In the genomic region with DNA sequence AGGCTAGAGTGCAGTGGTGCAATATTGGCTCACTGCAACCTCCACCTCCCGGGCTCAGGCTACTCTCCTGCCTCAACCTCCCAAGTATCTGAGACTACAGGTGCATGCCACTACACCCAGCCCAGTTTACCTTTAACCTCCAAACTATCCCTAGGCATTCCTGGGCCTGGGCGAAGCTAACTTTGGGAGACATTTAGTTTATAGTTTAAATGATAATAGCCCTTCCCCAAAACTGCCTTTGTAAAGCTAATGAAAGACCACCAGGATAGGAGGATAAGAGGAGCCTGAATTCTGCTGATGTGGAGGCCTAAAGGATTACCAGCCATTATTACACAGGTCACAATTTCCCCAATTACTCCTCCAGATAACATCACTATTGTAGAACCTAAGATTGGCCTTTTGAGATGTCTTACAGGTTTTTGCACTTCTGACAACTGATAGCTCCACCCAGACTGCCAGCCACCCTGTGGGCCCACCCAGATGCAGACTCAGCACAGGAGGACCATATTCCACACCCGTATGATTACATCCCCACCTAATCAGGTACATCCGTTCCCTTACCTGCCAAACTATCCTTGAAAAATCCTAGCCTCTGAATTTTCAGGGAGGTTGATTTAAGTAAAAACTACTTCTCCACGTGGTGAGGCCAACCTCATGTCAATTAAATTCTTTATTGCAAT, we compare ENCODE assay signal across 16 cellular contexts.
DNase-seq lines count a peak whose midpoint lies in the region; ATAC-seq and TF ChIP-seq lines count a peak whose summit lies in the region.
"Had no signal": no experiment of that assay in that cellular context is flagged by ENCODE, and none has a peak within 500 bp of the region (broad histone marks: within the 10 kb centered on the region; RNA-seq: fewer than 3 reads in every experiment).

No MANE protein-coding gene starts in this region.

- H3K27ac Mint-ChIP-seq in GM23338: no peak overlapping the region; the same call in none of the 2 replicates
- no peak overlapping the region for H3K27ac Mint-ChIP-seq in endodermal cell
- no peak overlapping the region for H3K27ac Mint-ChIP-seq in activated T-helper 1 cell treated with anti-CD3 and anti-CD28 coated beads, Interleukin-12 subunit alpha, Interleukin-12 subunit beta, Interleukin-2, Interleukin-4 antibody, amounts not matched to agents 30 ng/mL and 10 ng/mL and 1 ng/mL, durations not matched to agents 14 hours and 24 hours and 36 hours
- H3K27ac Mint-ChIP-seq: B cell; CD8-positive, alpha-beta T cell had no signal

- 47% methylated on average over 5 of the region's 5 CpGs for WGBS in HUES64
- WGBS in endodermal cell (ENCODE audit: insufficient coverage in 1 of 2, insufficient read length in 1 of 2), 2 experiments: 55 to 75% methylated on average over 2 to 4 of the region's 5 CpGs

- no peaks in the 10 kb centered on the region for H3K36me3 Mint-ChIP-seq in GM23338 (ENCODE audit: low read depth)
- H3K36me3 Mint-ChIP-seq in endodermal cell (ENCODE audit: low read depth): no peaks in the 10 kb centered on the region
- no peaks in the 10 kb centered on the region for H3K36me3 Mint-ChIP-seq in activated T-helper 1 cell treated with anti-CD3 and anti-CD28 coated beads, Interleukin-12 subunit alpha, Interleukin-12 subunit beta, Interleukin-2, Interleukin-4 antibody, amounts not matched to agents 30 ng/mL and 10 ng/mL and 1 ng/mL, durations not matched to agents 14 hours and 24 hours and 36 hours (ENCODE audit: low read depth)
- H3K36me3 Mint-ChIP-seq: CD8-positive, alpha-beta T cell had no signal

- H3K9me2 ChIP-seq in GM23338 (ENCODE audit: insufficient read depth): 0 out of 2 replicates have a peak, but pooled peaks cover 4% of the 10 kb centered on the region

- no peak overlapping the region for H3K4me3 ChIP-seq in GM23338
- no peak overlapping the region for H3K4me3 ChIP-seq in HUES64 (ENCODE audit: low read length)
- no peak overlapping the region for H3K4me3 ChIP-seq in endodermal cell (ENCODE audit: low read length)
- H3K4me3 ChIP-seq in osteoblast (ENCODE audit: insufficient read depth, low read length): no peak overlapping the region
- H3K4me3 ChIP-seq: BLaER1 treated with 17β-estradiol and CSF1 and Interleukin-3, amounts not matched to agents 10 nM and 100 nM had no signal

- H4K20me1 ChIP-seq in GM23338 (replicated peaks; ENCODE audit: insufficient read depth): no peaks in the 10 kb centered on the region
- H4K20me1 ChIP-seq in osteoblast (ENCODE audit: insufficient read depth, low read length): no peaks in the 10 kb centered on the region
- H4K20me1 ChIP-seq: BLaER1 treated with 17β-estradiol and CSF1 and Interleukin-3, amounts not matched to agents 10 nM and 100 nM had no signal

- H3K9me3 Mint-ChIP-seq in GM23338 (no peaks in the 10 kb centered on the region), endodermal cell (no peaks in the 10 kb centered on the region)
- H3K9me3 Mint-ChIP-seq in activated T-helper 1 cell treated with anti-CD3 and anti-CD28 coated beads, Interleukin-12 subunit alpha, Interleukin-12 subunit beta, Interleukin-2, Interleukin-4 antibody, amounts not matched to agents 30 ng/mL and 10 ng/mL and 1 ng/mL, durations not matched to agents 14 hours and 24 hours and 36 hours: no peaks in the 10 kb centered on the region
- H3K9me3 Mint-ChIP-seq: CD8-positive, alpha-beta T cell had no signal

- no peak overlapping the region for H2AFZ ChIP-seq in GM23338
- no peak overlapping the region for H2AFZ ChIP-seq in osteoblast (ENCODE audit: low read length)

- H3F3A ChIP-seq in GM23338 (replicated peaks; ENCODE audit: low read depth): 0 out of 2 replicates have a peak, but pooled peaks cover 5% of the 10 kb centered on the region

- no peaks in the 10 kb centered on the region for H3K27me3 ChIP-seq in GM23338 (ENCODE audit: insufficient read depth)
- no peaks in the 10 kb centered on the region for H3K27me3 ChIP-seq in HUES64 (ENCODE audit: insufficient read depth, low read length)
- H3K27me3 ChIP-seq in endodermal cell (ENCODE audit: control insufficient read depth, insufficient read depth, low read length, poor library complexity, severe bottlenecking): no peaks in the 10 kb centered on the region
- no peaks in the 10 kb centered on the region for H3K27me3 ChIP-seq in osteoblast (ENCODE audit: insufficient read depth, low read length)
- H3K27me3 ChIP-seq: BLaER1 treated with 17β-estradiol and CSF1 and Interleukin-3, amounts not matched to agents 10 nM and 100 nM had no signal

- DNase-seq in GM23338 (ENCODE audit: low spot score): peak; percentile 81
- peak; percentile 44 for DNase-seq in endodermal cell
- DNase-seq in iPS-NIHi7 (ENCODE audit: extremely low spot score): peak; percentile 10
- DNase-seq in Ammon's horn (ENCODE audit: low spot score): no peak
- DNase-seq in activated T-helper 1 cell treated with anti-CD3 and anti-CD28 coated beads, Interleukin-12 subunit alpha, Interleukin-12 subunit beta, Interleukin-2, Interleukin-4 antibody, amounts not matched to agents 30 ng/mL and 10 ng/mL and 1 ng/mL, durations not matched to agents 14 hours and 24 hours and 36 hours (ENCODE audit: low spot score): no peak
- DNase-seq in osteoblast (ENCODE audit: insufficient read length, low spot score, missing footprints): no peak
- DNase-seq: 8988T; CD8-positive, alpha-beta T cell; COR-L47; DMS 273 treated with DMSO at 0.1 percent for 48 hours; DMS53; DND-41; EL had no signal

- no peaks in the 10 kb centered on the region for H3K79me2 ChIP-seq in GM23338 (replicated peaks; ENCODE audit: insufficient read depth)
- H3K79me2 ChIP-seq in osteoblast (ENCODE audit: insufficient read depth, low read length): no peaks in the 10 kb centered on the region

- 0 out of 3 replicates have a peak overlapping the region, but pooled peaks have one; percentile 15 for H3K4me3 Mint-ChIP-seq in GM23338
- no peak overlapping the region for H3K4me3 Mint-ChIP-seq in endodermal cell
- H3K4me3 Mint-ChIP-seq in activated T-helper 1 cell treated with anti-CD3 and anti-CD28 coated beads, Interleukin-12 subunit alpha, Interleukin-12 subunit beta, Interleukin-2, Interleukin-4 antibody, amounts not matched to agents 30 ng/mL and 10 ng/mL and 1 ng/mL, durations not matched to agents 14 hours and 24 hours and 36 hours: no peak overlapping the region
- H3K4me3 Mint-ChIP-seq: B cell; CD8-positive, alpha-beta T cell had no signal

- H3K4me1 Mint-ChIP-seq in GM23338 (peaks cover 31% of the 10 kb centered on the region), endodermal cell (peaks cover 6% of the 10 kb centered on the region)
- no peaks in the 10 kb centered on the region for H3K4me1 Mint-ChIP-seq in activated T-helper 1 cell treated with anti-CD3 and anti-CD28 coated beads, Interleukin-12 subunit alpha, Interleukin-12 subunit beta, Interleukin-2, Interleukin-4 antibody, amounts not matched to agents 30 ng/mL and 10 ng/mL and 1 ng/mL, durations not matched to agents 14 hours and 24 hours and 36 hours (ENCODE audit: low read depth)
- H3K4me1 Mint-ChIP-seq: B cell had no signal

- peak; percentile 85 for ATAC-seq in GM23338
- ATAC-seq: CD8-positive, alpha-beta T cell had no signal

- H3K4me2 ChIP-seq in GM23338 (peak overlapping the region; percentile 61), osteoblast (ENCODE audit: insufficient read depth, low read length) (no peak overlapping the region)
- H3K4me2 ChIP-seq: BLaER1 treated with 17β-estradiol and CSF1 and Interleukin-3, amounts not matched to agents 10 nM and 100 nM had no signal

- H3K9me3 ChIP-seq in HUES64 (ENCODE audit: insufficient read depth, low read depth, low read length) (no peaks in the 10 kb centered on the region), endodermal cell (ENCODE audit: control insufficient read depth, low read length) (no peaks in the 10 kb centered on the region), osteoblast (ENCODE audit: low read depth, low read length) (no peaks in the 10 kb centered on the region)
- H3K9me3 ChIP-seq: BLaER1 treated with 17β-estradiol and CSF1 and Interleukin-3, amounts not matched to agents 10 nM and 100 nM had no signal

- H3K9ac ChIP-seq in HUES64 (ENCODE audit: low read depth, low read length): no peak overlapping the region
- H3K9ac ChIP-seq in endodermal cell (ENCODE audit: extremely low read depth, low read length, poor library complexity, severe bottlenecking): no peak overlapping the region
- H3K9ac ChIP-seq: BLaER1 treated with 17β-estradiol and CSF1 and Interleukin-3, amounts not matched to agents 10 nM and 100 nM had no signal

- H3K27me3 Mint-ChIP-seq in GM23338 (ENCODE audit: insufficient read depth, low read depth, poor library complexity) (peaks cover 5% of the 10 kb centered on the region), endodermal cell (ENCODE audit: insufficient read depth) (no peaks in the 10 kb centered on the region)
- H3K27me3 Mint-ChIP-seq in activated T-helper 1 cell treated with anti-CD3 and anti-CD28 coated beads, Interleukin-12 subunit alpha, Interleukin-12 subunit beta, Interleukin-2, Interleukin-4 antibody, amounts not matched to agents 30 ng/mL and 10 ng/mL and 1 ng/mL, durations not matched to agents 14 hours and 24 hours and 36 hours (ENCODE audit: insufficient read depth): no peaks in the 10 kb centered on the region

- TF ChIP-seq CTCF in GM23338 (conservative IDR thresholded peaks at IDR 0.05; ENCODE audit: low read depth in 2 of 2) (no peak), endodermal cell (conservative IDR thresholded peaks at IDR 0.05) (no peak), osteoblast (IDR thresholded peaks at IDR 0.05; ENCODE audit: extremely low read depth, low read depth, low read length) (no peak)

- intact Hi-C loops in activated T-helper 1 cell treated with anti-CD3 and anti-CD28 coated beads, Interleukin-12 subunit alpha, Interleukin-12 subunit beta, Interleukin-2, Interleukin-4 antibody, amounts not matched to agents 30 ng/mL and 10 ng/mL and 1 ng/mL, durations not matched to agents 14 hours and 24 hours and 36 hours (cut with micrococcal nuclease): no loop called here

- H3K36me3 ChIP-seq in GM23338 (ENCODE audit: insufficient read depth) (no peaks in the 10 kb centered on the region), HUES64 (ENCODE audit: insufficient read depth, low read length) (no peaks in the 10 kb centered on the region), endodermal cell (ENCODE audit: control insufficient read depth, insufficient read depth, low read length) (no peaks in the 10 kb centered on the region), osteoblast (ENCODE audit: insufficient read depth, low read length) (no peaks in the 10 kb centered on the region)
- H3K36me3 ChIP-seq: BLaER1 treated with 17β-estradiol and CSF1 and Interleukin-3, amounts not matched to agents 10 nM and 100 nM had no signal

- peak overlapping the region; percentile 88 for H3K27ac ChIP-seq in GM23338 (ENCODE audit: low read depth)
- peak overlapping the region; percentile 64; the same call in 1 of the 2 replicates for H3K27ac ChIP-seq in HUES64 (ENCODE audit: low read depth, low read length)
- no peak overlapping the region for H3K27ac ChIP-seq in endodermal cell (ENCODE audit: low read depth, low read length)
- no peak overlapping the region for H3K27ac ChIP-seq in osteoblast (ENCODE audit: low read depth, low read length)
- H3K27ac ChIP-seq: BLaER1 treated with 17β-estradiol and CSF1 and Interleukin-3, amounts not matched to agents 10 nM and 100 nM had no signal

- H3K4me1 ChIP-seq in GM23338 (ENCODE audit: insufficient read depth): peaks cover 33% of the 10 kb centered on the region
- peaks cover 40% of the 10 kb centered on the region for H3K4me1 ChIP-seq in HUES64 (ENCODE audit: insufficient read depth, low read length)
- no peaks in the 10 kb centered on the region for H3K4me1 ChIP-seq in endodermal cell (ENCODE audit: control insufficient read depth, insufficient read depth, low read length)
- H3K4me1 ChIP-seq in osteoblast (ENCODE audit: insufficient read depth, low read length): no peaks in the 10 kb centered on the region
- H3K4me1 ChIP-seq: BLaER1 treated with 17β-estradiol and CSF1 and Interleukin-3, amounts not matched to agents 10 nM and 100 nM had no signal

Comparison
In these comparisons a context has a peak if more than half of its experiments do, and no peak if none do; other contexts are left out.
1. DNase-seq: peak in GM23338 (single experiment), endodermal cell (single experiment) and iPS-NIHi7 (single experiment); none in Ammon's horn (single experiment), activated T-helper 1 cell treated with anti-CD3 and anti-CD28 coated beads, Interleukin-12 subunit alpha, Interleukin-12 subunit beta, Interleukin-2, Interleukin-4 antibody, amounts not matched to agents 30 ng/mL and 10 ng/mL and 1 ng/mL, durations not matched to agents 14 hours and 24 hours and 36 hours (single experiment) and osteoblast (single experiment).
2. H3K27ac ChIP-seq: peak in GM23338 (single experiment) and HUES64 (single experiment); none in endodermal cell (single experiment) and osteoblast (single experiment).